Comparison of ENCODE assay signal across 17 cellular contexts in the genomic region with DNA sequence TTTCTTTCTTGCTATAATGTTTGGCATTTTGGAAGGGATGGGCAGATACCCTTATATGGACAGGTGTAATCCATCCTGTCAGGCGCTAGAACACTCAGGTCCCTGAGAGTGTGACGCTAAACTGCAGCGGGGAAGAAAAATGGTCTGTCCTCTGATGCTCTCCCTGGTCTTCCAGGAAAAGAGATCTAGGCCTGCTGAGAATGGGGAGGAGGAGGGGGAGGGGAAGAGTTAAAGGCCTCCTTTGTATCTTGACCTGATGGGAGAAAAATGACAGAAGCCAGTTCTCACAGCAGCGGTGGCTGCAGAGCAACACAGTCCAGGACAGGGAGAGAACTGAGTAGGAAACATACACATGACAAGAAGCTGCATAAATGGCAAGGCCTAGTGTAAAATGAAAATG.
DNase-seq lines count a peak whose midpoint lies in the region; TF ChIP-seq lines count a peak whose summit lies in the region.
"Had no signal": no experiment of that assay in that cellular context is flagged by ENCODE, and none has a peak within 500 bp of the region (broad histone marks: within the 10 kb centered on the region; RNA-seq: fewer than 3 reads in every experiment).

No MANE protein-coding gene starts in this region.

- H3K4me1 ChIP-seq in endodermal cell (ENCODE audit: control insufficient read depth, insufficient read depth, low read length), result no peaks in the 10 kb centered on the region
- H3K4me1 ChIP-seq in muscle layer of duodenum (ENCODE audit: control insufficient read depth in 1 of 2, insufficient read depth in 2 of 2, low read length in 2 of 2), result peaks cover 0 to 13% of the 10 kb centered on the region in 2 donors
- H3K4me1 ChIP-seq: upper lobe of left lung had no signal

- no peaks in the 10 kb centered on the region for H3K9me3 Mint-ChIP-seq in endodermal cell
- H3K9me3 Mint-ChIP-seq in Calu3 (ENCODE audit: low read depth, unreplicated experiment), result no peaks in the 10 kb centered on the region
- H3K9me3 Mint-ChIP-seq: IgD-negative memory B cell had no signal

- H3K36me3 Mint-ChIP-seq in endodermal cell (ENCODE audit: low read depth) (no peaks in the 10 kb centered on the region), Calu3 (ENCODE audit: insufficient read depth, unreplicated experiment) (no peaks in the 10 kb centered on the region)

- H3K4me3 Mint-ChIP-seq in endodermal cell (no peak overlapping the region), Calu3 (ENCODE audit: low read depth, unreplicated experiment) (no peak overlapping the region)

- H3K27me3 Mint-ChIP-seq in endodermal cell (ENCODE audit: insufficient read depth) (no peaks in the 10 kb centered on the region), Calu3 (ENCODE audit: unreplicated experiment) (no peaks in the 10 kb centered on the region)
- H3K27me3 Mint-ChIP-seq: IgD-negative memory B cell had no signal

- H3K27ac Mint-ChIP-seq in endodermal cell (peak overlapping the region; percentile 31), Calu3 (ENCODE audit: unreplicated experiment) (no peak overlapping the region)

- H3K27me3 ChIP-seq in endodermal cell (ENCODE audit: control insufficient read depth, insufficient read depth, low read length, poor library complexity, severe bottlenecking) (no peaks in the 10 kb centered on the region), muscle layer of duodenum (ENCODE audit: low read depth, low read length) (no peaks in the 10 kb centered on the region)
- H3K27me3 ChIP-seq: upper lobe of left lung had no signal

- H3K27ac ChIP-seq in endodermal cell (ENCODE audit: low read depth, low read length) (no peak overlapping the region), muscle layer of duodenum (ENCODE audit: low read length) (peak overlapping the region; percentile 63), temporal lobe (ENCODE audit: low read depth, low read length) (peak overlapping the region; percentile 33)
- H3K27ac ChIP-seq: upper lobe of left lung, WERI-Rb-1 had no signal

- no peak for TF ChIP-seq CTCF in endodermal cell (conservative IDR thresholded peaks at IDR 0.05)
- no peak for TF ChIP-seq CTCF in Calu3 (IDR thresholded peaks at IDR 0.05; ENCODE audit: unreplicated experiment)

- CTCF ChIA-PET in Calu3 (lab: Charles Lee), result interaction anchor here (0.6 to 1.1 kb wide), 3 partner anchors 9 to 177 kb away, joined by 3 to 5 read pairs (median 5); no protein-coding TSS in a partner anchor

- whole genome bisulfite sequencing in endodermal cell (ENCODE audit: insufficient coverage in 1 of 2, insufficient read length in 1 of 2), 2 experiments, result 83 to 88% methylated on average over 3 to 4 of the region's 4 CpGs

- no peaks in the 10 kb centered on the region for H3K36me3 ChIP-seq in endodermal cell (ENCODE audit: control insufficient read depth, insufficient read depth, low read length)
- peaks cover 0 to 4% of the 10 kb centered on the region in 2 donors for H3K36me3 ChIP-seq in muscle layer of duodenum (ENCODE audit: control insufficient read depth in 1 of 2, insufficient read depth in 2 of 2, low read length in 2 of 2)
- H3K36me3 ChIP-seq: upper lobe of left lung, WERI-Rb-1 had no signal

- BruUV-seq in Calu3 (replicated peaks; lab: Mats Ljungman, UMichigan), result no TSS peak

- H3K4me3 ChIP-seq in endodermal cell (ENCODE audit: low read length) (no peak overlapping the region), muscle layer of duodenum (ENCODE audit: low read depth in 1 of 2, low read length in 2 of 2) (no peak overlapping the region)
- H3K4me3 ChIP-seq: upper lobe of left lung had no signal

- H3K9me3 ChIP-seq in endodermal cell (ENCODE audit: control insufficient read depth, low read length) (no peaks in the 10 kb centered on the region), muscle layer of duodenum (ENCODE audit: control insufficient read depth in 1 of 2, low read length in 2 of 2) (no peaks in the 10 kb centered on the region)
- H3K9me3 ChIP-seq: upper lobe of left lung had no signal

- peaks cover 4% of the 10 kb centered on the region for H3K4me1 Mint-ChIP-seq in endodermal cell
- no peaks in the 10 kb centered on the region for H3K4me1 Mint-ChIP-seq in Calu3 (ENCODE audit: low read depth, unreplicated experiment)

- peak; percentile 4 for DNase-seq in NCI-H82 (lab: John Stamatoyannopoulos, UW)
- DNase-seq in NCI-H82 treated with DMSO at 0.1 percent for 48 hours (lab: John Stamatoyannopoulos, UW; ENCODE audit: unreplicated experiment), result no peak
- peak; percentile 48 for DNase-seq in endodermal cell
- no peak for DNase-seq in NCI-H2196 (lab: John Stamatoyannopoulos, UW; ENCODE audit: unreplicated experiment)
- no peak for DNase-seq in Calu3
- no peak for DNase-seq in NCI-H2081 (lab: John Stamatoyannopoulos, UW)
- DNase-seq: activated naive CD4-positive, alpha-beta T cell treated with Interleukin-2 at 50 U/mL for 16 hours; foreskin fibroblast; NCI-H1092 treated with DMSO at 0.1 percent for 48 hours; PC-3; right cardiac atrium; stimulated activated CD4-positive, alpha-beta T cell treated with anti-CD3 and anti-CD28 coated beads, Interleukin-2, amount 100 ng/mL, for 24 hours; upper lobe of left lung; WERI-Rb-1 had no signal

- no peak overlapping the region for H3K9ac ChIP-seq in endodermal cell (ENCODE audit: extremely low read depth, low read length, poor library complexity, severe bottlenecking)

- intact Hi-C loops in Calu3 (cut with micrococcal nuclease; ENCODE audit: unreplicated experiment), result no loop called here

Comparison
In these comparisons a context has a peak if more than half of its experiments do, and no peak if none do; other contexts are left out.
1. DNase-seq: peak in NCI-H82 (single experiment) and endodermal cell (single experiment); none in NCI-H82 treated with DMSO at 0.1 percent for 48 hours (single experiment), NCI-H2196 (single experiment), Calu3 (single experiment) and NCI-H2081 (0 of 2).